1 cellular context compared by ENCODE assay signal in the genomic region with DNA sequence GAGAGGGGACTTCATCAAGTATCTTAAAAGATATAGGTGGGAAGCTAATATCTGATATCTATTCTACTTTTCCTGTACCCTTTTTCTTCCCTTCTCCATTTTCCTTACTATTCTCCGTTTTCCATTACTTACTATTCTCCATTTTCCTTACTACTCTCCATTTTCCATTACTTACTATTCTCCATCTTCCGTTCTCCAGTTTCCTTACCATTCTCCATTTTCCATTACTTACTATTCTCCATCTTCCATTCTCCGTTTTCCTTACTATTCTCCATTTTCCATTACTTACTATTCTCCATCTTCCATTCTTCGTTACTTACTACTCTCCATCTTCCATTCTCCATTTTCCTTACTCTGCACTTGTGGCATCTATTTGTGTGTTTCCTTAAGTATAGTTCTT.
TF ChIP-seq lines count a peak whose summit lies in the region.

No MANE protein-coding gene starts in this region.

TF ChIP-seq in HepG2, 621 proteins besides CTCF, POLR2A, EP300 and RAD21:
- TF ChIP-seq, protein P1, sequence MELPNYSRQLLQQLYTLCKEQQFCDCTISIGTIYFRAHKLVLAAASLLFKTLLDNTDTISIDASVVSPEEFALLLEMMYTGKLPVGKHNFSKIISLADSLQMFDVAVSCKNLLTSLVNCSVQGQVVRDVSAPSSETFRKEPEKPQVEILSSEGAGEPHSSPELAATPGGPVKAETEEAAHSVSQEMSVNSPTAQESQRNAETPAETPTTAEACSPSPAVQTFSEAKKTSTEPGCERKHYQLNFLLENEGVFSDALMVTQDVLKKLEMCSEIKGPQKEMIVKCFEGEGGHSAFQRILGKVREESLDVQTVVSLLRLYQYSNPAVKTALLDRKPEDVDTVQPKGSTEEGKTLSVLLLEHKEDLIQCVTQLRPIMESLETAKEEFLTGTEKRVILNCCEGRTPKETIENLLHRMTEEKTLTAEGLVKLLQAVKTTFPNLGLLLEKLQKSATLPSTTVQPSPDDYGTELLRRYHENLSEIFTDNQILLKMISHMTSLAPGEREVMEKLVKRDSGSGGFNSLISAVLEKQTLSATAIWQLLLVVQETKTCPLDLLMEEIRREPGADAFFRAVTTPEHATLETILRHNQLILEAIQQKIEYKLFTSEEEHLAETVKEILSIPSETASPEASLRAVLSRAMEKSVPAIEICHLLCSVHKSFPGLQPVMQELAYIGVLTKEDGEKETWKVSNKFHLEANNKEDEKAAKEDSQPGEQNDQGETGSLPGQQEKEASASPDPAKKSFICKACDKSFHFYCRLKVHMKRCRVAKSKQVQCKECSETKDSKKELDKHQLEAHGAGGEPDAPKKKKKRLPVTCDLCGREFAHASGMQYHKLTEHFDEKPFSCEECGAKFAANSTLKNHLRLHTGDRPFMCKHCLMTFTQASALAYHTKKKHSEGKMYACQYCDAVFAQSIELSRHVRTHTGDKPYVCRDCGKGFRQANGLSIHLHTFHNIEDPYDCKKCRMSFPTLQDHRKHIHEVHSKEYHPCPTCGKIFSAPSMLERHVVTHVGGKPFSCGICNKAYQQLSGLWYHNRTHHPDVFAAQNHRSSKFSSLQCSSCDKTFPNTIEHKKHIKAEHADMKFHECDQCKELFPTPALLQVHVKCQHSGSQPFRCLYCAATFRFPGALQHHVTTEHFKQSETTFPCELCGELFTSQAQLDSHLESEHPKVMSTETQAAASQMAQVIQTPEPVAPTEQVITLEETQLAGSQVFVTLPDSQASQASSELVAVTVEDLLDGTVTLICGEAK (IDR thresholded peaks at IDR 0.05), result 0 out of 2 replicates have a peak, but pooled peaks have one; percentile 8
- TF ChIP-seq, protein P1 (CRISPR knock-in tag; IDR thresholded peaks at IDR 0.05), result no peak
- no peak for TF ChIP-seq ZNF556 (CRISPR knock-in tag; IDR thresholded peaks at IDR 0.05; ENCODE audit: borderline replicate concordance)
- TF ChIP-seq HNRNPK (IDR thresholded peaks at IDR 0.05; ENCODE audit: low read depth, low read length, poor library complexity, severe bottlenecking), result peak; percentile 44
- TF ChIP-seq PLRG1 (conservative IDR thresholded peaks at IDR 0.05), result 0 out of 2 replicates have a peak, but pooled peaks have one; percentile 24
